ENCODE assay signal across 14 cellular contexts in genomic region chr19:38840583-38840968, GRCh38. TPM values are rescaled to one million over a fixed set of nuclear protein-coding genes. Genes with fewer than 3 reads are reported as not detected.
DNase-seq lines count a peak whose midpoint lies in the region; ATAC-seq and TF ChIP-seq lines count a peak whose summit lies in the region.
"Had no signal": no experiment of that assay in that cellular context is flagged by ENCODE, and none has a peak within 500 bp of the region (broad histone marks: within the 10 kb centered on the region; RNA-seq: fewer than 3 reads in every experiment).

No MANE protein-coding gene starts in this region.

- no peak overlapping the region for H3K4ac ChIP-seq in mesenchymal stem cell (ENCODE audit: low read depth in 1 of 2, low read length in 2 of 2)

- TF ChIP-seq POLR2A in upper lobe of left lung (IDR thresholded peaks at IDR 0.05) = no peak

- no peak overlapping the region for H2BK15ac ChIP-seq in mesenchymal stem cell (ENCODE audit: low read depth, poor library complexity, severe bottlenecking)

- ATAC-seq in Right ventricle myocardium superior (ENCODE audit: poor library complexity) = no peak
- ATAC-seq in left cardiac atrium = no peak
- no peak for ATAC-seq in activated CD8-positive, alpha-beta T cell treated with anti-CD3 and anti-CD28 coated beads, Interleukin-2, amount 10 ng/mL, durations not matched to agents 7 days and 5 days
- ATAC-seq in upper lobe of left lung (ENCODE audit: low FRiP score in 2 of 2) = no peak

- no peak overlapping the region for H2BK5ac ChIP-seq in mesenchymal stem cell (ENCODE audit: low read depth, low read length, poor library complexity, severe bottlenecking)

- no peak overlapping the region for H3K14ac ChIP-seq in mesenchymal stem cell (ENCODE audit: low read length in 2 of 2)

- H3K4me3 Mint-ChIP-seq in activated CD8-positive, alpha-beta T cell treated with anti-CD3 and anti-CD28 coated beads, Interleukin-2, amount 10 ng/mL, durations not matched to agents 7 days and 5 days = peak overlapping the region; percentile 47

- H3K9me3 ChIP-seq in mesenchymal stem cell (ENCODE audit: control insufficient read depth, low read length) = no peaks in the 10 kb centered on the region
- no peaks in the 10 kb centered on the region for H3K9me3 ChIP-seq in upper lobe of left lung

- H3K79me1 ChIP-seq in mesenchymal stem cell (replicated peaks; ENCODE audit: low read length, poor library complexity, severe bottlenecking) = peaks cover 16% of the 10 kb centered on the region

- H3K27ac ChIP-seq in mesenchymal stem cell (ENCODE audit: low read length, poor library complexity, severe bottlenecking) (no peak overlapping the region), upper lobe of left lung (peak overlapping the region in 3 of 4 donors; percentile 7 to 42 (median 21))

- H3K27me3 ChIP-seq in mesenchymal stem cell (ENCODE audit: control insufficient read depth in 1 of 2, insufficient read depth in 1 of 2, low read length in 2 of 2) (no peaks in the 10 kb centered on the region), upper lobe of left lung (no peaks in the 10 kb centered on the region)

- no peak overlapping the region for H3K18ac ChIP-seq in mesenchymal stem cell (ENCODE audit: low read depth in 1 of 2, low read length in 2 of 2)

- no peak overlapping the region for H3K23ac ChIP-seq in mesenchymal stem cell (ENCODE audit: low read length in 2 of 2)

- CTCF ChIA-PET in activated CD8-positive, alpha-beta T cell treated with anti-CD3 and anti-CD28 coated beads, Interleukin-2, amount 10 ng/mL, durations not matched to agents 7 days and 5 days (lab: Charles Lee) = interaction anchor here (1.4 kb wide), 1 partner anchor 9 kb away, joined by 5 read pairs; the partner anchor contains the start of gene ECH1

- no peak overlapping the region for H2AK5ac ChIP-seq in mesenchymal stem cell (ENCODE audit: low read length, severe bottlenecking)

- no peak for TF ChIP-seq EP300 in upper lobe of left lung (IDR thresholded peaks at IDR 0.05)

- H3K4me1 ChIP-seq in mesenchymal stem cell (ENCODE audit: control insufficient read depth, insufficient read depth, low read depth, low read length) = peaks cover 8% of the 10 kb centered on the region
- H3K4me1 ChIP-seq in upper lobe of left lung = peaks cover 9 to 45% (median 17%) of the 10 kb centered on the region in 4 donors

- H3K9ac ChIP-seq in mesenchymal stem cell (ENCODE audit: low read length) = peak overlapping the region; percentile 14

- no peak overlapping the region for H2BK12ac ChIP-seq in mesenchymal stem cell (ENCODE audit: low read length in 2 of 2)

- peak overlapping the region; percentile 72 for H3K27ac Mint-ChIP-seq in activated CD8-positive, alpha-beta T cell treated with anti-CD3 and anti-CD28 coated beads, Interleukin-2, amount 10 ng/mL, durations not matched to agents 7 days and 5 days

- no peaks in the 10 kb centered on the region for H3K9me3 Mint-ChIP-seq in activated CD8-positive, alpha-beta T cell treated with anti-CD3 and anti-CD28 coated beads, Interleukin-2, amount 10 ng/mL, durations not matched to agents 7 days and 5 days (ENCODE audit: insufficient read depth)

- no peaks in the 10 kb centered on the region for H3K27me3 Mint-ChIP-seq in activated CD8-positive, alpha-beta T cell treated with anti-CD3 and anti-CD28 coated beads, Interleukin-2, amount 10 ng/mL, durations not matched to agents 7 days and 5 days (ENCODE audit: low read depth)

- TF ChIP-seq CTCF in upper lobe of left lung (IDR thresholded peaks at IDR 0.05) = no peak

- H3K36me3 ChIP-seq in mesenchymal stem cell (ENCODE audit: control insufficient read depth in 1 of 2, insufficient read depth in 2 of 2, low read depth in 1 of 2, low read length in 2 of 2) = peaks cover 95 to 98% of the 10 kb centered on the region in 2 experiments
- peaks cover 93 to 100% (median 98%) of the 10 kb centered on the region in 4 donors for H3K36me3 ChIP-seq in upper lobe of left lung

- H3K4me3 ChIP-seq in mesenchymal stem cell (ENCODE audit: insufficient read depth in 1 of 2, low read depth in 1 of 2, low read length in 2 of 2) = no peak overlapping the region
- no peak overlapping the region for H3K4me3 ChIP-seq in upper lobe of left lung

- no peak overlapping the region for H2BK120ac ChIP-seq in mesenchymal stem cell (ENCODE audit: low read depth, low read length)

- no peak overlapping the region for H3K4me2 ChIP-seq in mesenchymal stem cell (ENCODE audit: low read length, poor library complexity, severe bottlenecking)

- H4K8ac ChIP-seq in mesenchymal stem cell (ENCODE audit: low read length) = no peak overlapping the region

- no peak overlapping the region for H4K91ac ChIP-seq in mesenchymal stem cell (ENCODE audit: low read length)

- H3K4me1 Mint-ChIP-seq in activated CD8-positive, alpha-beta T cell treated with anti-CD3 and anti-CD28 coated beads, Interleukin-2, amount 10 ng/mL, durations not matched to agents 7 days and 5 days (ENCODE audit: low read depth) = peaks cover 66% of the 10 kb centered on the region

- WGBS in mesenchymal stem cell = 100% methylated on average over 5 of the region's 5 CpGs
- WGBS in upper lobe of left lung, 2 donors = 75 to 100% methylated on average over 1 to 2 of the region's 5 CpGs

- DNase-seq in Right ventricle myocardium superior (peak; percentile 30), left cardiac atrium (no peak), mesenchymal stem cell (no peak), upper lobe of left lung (no peak), DMS79 (lab: John Stamatoyannopoulos, UW) (no peak), GDM1 (lab: John Stamatoyannopoulos, UW) (no peak)
- no peak for DNase-seq in activated CD8-positive, alpha-beta T cell treated with anti-CD3 and anti-CD28 coated beads, Interleukin-2, amount 10 ng/mL, durations not matched to agents 7 days and 5 days
- DNase-seq in activated effector memory CD4-positive, alpha-beta T cell treated with anti-CD3 and anti-CD28 coated beads, Interleukin-2, amount 50 U/mL, for 16 hours = no peak
- DNase-seq: activated CD4-positive, CD25-positive, alpha-beta regulatory T cell treated with anti-CD3 and anti-CD28 coated beads, Interleukin-2, amount 50 U/mL, for 72 hours; NCI-H1105 treated with DMSO at 0.1 percent for 48 hours; NCI-H526 treated with DMSO at 0.1 percent for 48 hours had no signal

- no peak overlapping the region for H2AFZ ChIP-seq in mesenchymal stem cell (ENCODE audit: low read depth, low read length)

- peaks cover 91% of the 10 kb centered on the region for H3K36me3 Mint-ChIP-seq in activated CD8-positive, alpha-beta T cell treated with anti-CD3 and anti-CD28 coated beads, Interleukin-2, amount 10 ng/mL, durations not matched to agents 7 days and 5 days (ENCODE audit: low read depth)

- intact Hi-C loops in Right ventricle myocardium superior (cut with DNase I) (loop anchor here (10.0 kb wide), 1 partner anchor 206 kb away; no protein-coding TSS in a partner anchor), left cardiac atrium (cut with DNase I) (loop anchor here in 1 of 2 donors (10.0 kb wide), 1 partner anchor 196 kb away; the partner anchor contains the start of gene ACTN4)

- POLR2A ChIA-PET in activated CD8-positive, alpha-beta T cell treated with anti-CD3 and anti-CD28 coated beads, Interleukin-2, amount 10 ng/mL, durations not matched to agents 7 days and 5 days (lab: Charles Lee) = interaction anchor here (1.1 to 3.1 kb wide), 2 partner anchors 9 kb away, joined by 3 to 14 read pairs; partner anchors contain the start of genes ECH1 and HNRNPL

RNA-seq across cellular contexts. Expression of gene ECH1, which starts 9.0 kb away (rescaled TPM):
- total RNA-seq in Right ventricle myocardium superior = 1,260 TPM
- 100 to 1,000 TPM; 449 to 630 TPM for total RNA-seq in left cardiac atrium
- 100 to 1,000 TPM; 170 to 175 TPM for total RNA-seq in activated CD8-positive, alpha-beta T cell treated with anti-CD3 and anti-CD28 coated beads, Interleukin-2, amount 10 ng/mL, durations not matched to agents 7 days and 5 days
- 137 TPM for polyA plus RNA-seq in mesenchymal stem cell (2013, experiment 1 of 2)
- 137 TPM for polyA plus RNA-seq in mesenchymal stem cell (2013, experiment 2 of 2)
- 100 to 1,000 TPM; 104 to 225 (median 189) TPM for total RNA-seq in upper lobe of left lung

RNA-seq across cellular contexts. Expression of gene HNRNPL, which starts 9.2 kb away (rescaled TPM):
- total RNA-seq in Right ventricle myocardium superior = 158 TPM
- 100 to 1,000 TPM; 179 to 185 TPM for total RNA-seq in left cardiac atrium
- 100 to 1,000 TPM; 509 to 553 TPM for total RNA-seq in activated CD8-positive, alpha-beta T cell treated with anti-CD3 and anti-CD28 coated beads, Interleukin-2, amount 10 ng/mL, durations not matched to agents 7 days and 5 days
- polyA plus RNA-seq in mesenchymal stem cell (2013, experiment 1 of 2) = 177 TPM
- 181 TPM for polyA plus RNA-seq in mesenchymal stem cell (2013, experiment 2 of 2)
- 100 to 1,000 TPM; 156 to 274 (median 178) TPM for total RNA-seq in upper lobe of left lung

RNA-seq across cellular contexts. Expression of gene LGALS4, which starts 27.8 kb away (rescaled TPM):
- 0.86 TPM for total RNA-seq in Right ventricle myocardium superior
- 1 to 10 TPM in 1 of 2 donors, under 1 TPM in 1; 0.85 to 1.4 TPM for total RNA-seq in left cardiac atrium
- total RNA-seq in activated CD8-positive, alpha-beta T cell treated with anti-CD3 and anti-CD28 coated beads, Interleukin-2, amount 10 ng/mL, durations not matched to agents 7 days and 5 days = 1 to 10 TPM; 1.6 to 1.8 TPM
- 0.11 TPM for polyA plus RNA-seq in mesenchymal stem cell (2013, experiment 1 of 2)
- 0.15 TPM for polyA plus RNA-seq in mesenchymal stem cell (2013, experiment 2 of 2)
- 10 to 100 TPM in 1 of 6 donors, 1 to 10 TPM in 5; 3.1 to 12.3 (median 5.0) TPM for total RNA-seq in upper lobe of left lung
- total RNA-seq: renal cortical epithelial cell had no signal

RNA-seq across cellular contexts. Expression of gene RINL, which starts 37.5 kb away (rescaled TPM):
- total RNA-seq in Right ventricle myocardium superior (6.3 TPM), left cardiac atrium (1 to 10 TPM; 4.4 to 7.6 TPM), upper lobe of left lung (10 to 100 TPM in 5 of 6 donors, 1 to 10 TPM in 1; 8.7 to 23.1 (median 13.2) TPM)
- 10 to 100 TPM; 58.9 to 63.5 TPM for total RNA-seq in activated CD8-positive, alpha-beta T cell treated with anti-CD3 and anti-CD28 coated beads, Interleukin-2, amount 10 ng/mL, durations not matched to agents 7 days and 5 days
- 1.1 TPM for polyA plus RNA-seq in mesenchymal stem cell (2013, experiment 1 of 2)
- polyA plus RNA-seq in mesenchymal stem cell (2013, experiment 2 of 2) = 1.6 TPM

RNA-seq across cellular contexts. Expression of gene LGALS7B, which starts 51.6 kb away (rescaled TPM):
- total RNA-seq in Right ventricle myocardium superior = not detected
- not detected for total RNA-seq in left cardiac atrium
- total RNA-seq in activated CD8-positive, alpha-beta T cell treated with anti-CD3 and anti-CD28 coated beads, Interleukin-2, amount 10 ng/mL, durations not matched to agents 7 days and 5 days = not detected
- polyA plus RNA-seq in mesenchymal stem cell (2013, experiment 1 of 2) = not detected
- polyA plus RNA-seq in mesenchymal stem cell (2013, experiment 2 of 2) = not detected
- 10 to 100 TPM in 1 of 6 donors, not detected in 5; 12.4 TPM for total RNA-seq in upper lobe of left lung
- total RNA-seq: renal cortical epithelial cell had no signal
- polyA plus RNA-seq: BJ, urinary bladder had no signal
